8 cellular contexts compared by ENCODE assay signal in genomic region chr1:52727114-52727586, GRCh38. TPM values are rescaled to one million over a fixed set of nuclear protein-coding genes. Genes with fewer than 3 reads are reported as not detected.
DNase-seq lines count a peak whose midpoint lies in the region; ATAC-seq and TF ChIP-seq lines count a peak whose summit lies in the region.

No MANE protein-coding gene starts in this region.

- H3K27me3 ChIP-seq in RWPE2 (ENCODE audit: insufficient read depth, poor library complexity, severe bottlenecking), result no peaks in the 10 kb centered on the region

- H3K4me3 Mint-ChIP-seq in activated CD4-positive, alpha-beta T cell treated with anti-CD3 and anti-CD28 coated beads, Interleukin-2, amount 10 ng/mL, durations not matched to agents 7 days and 5 days, result peak overlapping the region; percentile 86
- H3K4me3 Mint-ChIP-seq in effector memory CD8-positive, alpha-beta T cell, result peak overlapping the region; percentile 83 to 96

- peaks cover 2% of the 10 kb centered on the region for H3K36me3 Mint-ChIP-seq in activated CD4-positive, alpha-beta T cell treated with anti-CD3 and anti-CD28 coated beads, Interleukin-2, amount 10 ng/mL, durations not matched to agents 7 days and 5 days (ENCODE audit: low read depth)
- H3K36me3 Mint-ChIP-seq in effector memory CD8-positive, alpha-beta T cell (ENCODE audit: insufficient read depth), result peaks cover 8% of the 10 kb centered on the region

- H3K4me3 ChIP-seq in RWPE2 (ENCODE audit: severe bottlenecking) (peak overlapping the region; percentile 95), mesodermal cell (ENCODE audit: extremely low read depth, insufficient read depth, low read length, poor library complexity, severe bottlenecking) (peak overlapping the region; percentile 95)

- peak overlapping the region; percentile 31 for H3K27ac ChIP-seq in RWPE2 (ENCODE audit: poor library complexity, severe bottlenecking)
- H3K27ac ChIP-seq in mesodermal cell (ENCODE audit: low read depth, low read length, severe bottlenecking), result peak overlapping the region; percentile 83

- H3K27ac Mint-ChIP-seq in activated CD4-positive, alpha-beta T cell treated with anti-CD3 and anti-CD28 coated beads, Interleukin-2, amount 10 ng/mL, durations not matched to agents 7 days and 5 days, result peak overlapping the region; percentile 90
- H3K27ac Mint-ChIP-seq in effector memory CD8-positive, alpha-beta T cell, result peak overlapping the region; percentile 87 to 90

- 0 to 3% methylated on average over 5 of the region's 14 CpGs for WGBS in mesodermal cell (ENCODE audit: insufficient coverage in 2 of 2), 2 experiments

- POLR2A ChIA-PET in activated CD4-positive, alpha-beta T cell treated with anti-CD3 and anti-CD28 coated beads, Interleukin-2, amount 10 ng/mL, durations not matched to agents 7 days and 5 days (lab: Charles Lee), result no interaction called here

- no peaks in the 10 kb centered on the region for H3K9me3 Mint-ChIP-seq in activated CD4-positive, alpha-beta T cell treated with anti-CD3 and anti-CD28 coated beads, Interleukin-2, amount 10 ng/mL, durations not matched to agents 7 days and 5 days
- no peaks in the 10 kb centered on the region for H3K9me3 Mint-ChIP-seq in effector memory CD8-positive, alpha-beta T cell

- no peak for TF ChIP-seq CTCF in RWPE2 (IDR thresholded peaks at IDR 0.05; ENCODE audit: poor library complexity, severe bottlenecking)

- CTCF ChIA-PET in activated CD4-positive, alpha-beta T cell treated with anti-CD3 and anti-CD28 coated beads, Interleukin-2, amount 10 ng/mL, durations not matched to agents 7 days and 5 days (lab: Charles Lee), result interaction anchor here (1.0 to 1.1 kb wide), 2 partner anchors 20 to 41 kb away, joined by 3 to 4 read pairs; no protein-coding TSS in a partner anchor

- H3K36me3 ChIP-seq in RWPE2 (ENCODE audit: low read depth) (no peaks in the 10 kb centered on the region; the same call in 1 of the 2 replicates), mesodermal cell (ENCODE audit: control insufficient read depth, insufficient read depth, low read length) (peaks cover 13% of the 10 kb centered on the region)

- H3K9me3 ChIP-seq in RWPE2 (ENCODE audit: severe bottlenecking), result no peaks in the 10 kb centered on the region
- no peaks in the 10 kb centered on the region for H3K9me3 ChIP-seq in mesodermal cell (ENCODE audit: control insufficient read depth, low read length)

- no peak for DNase-seq in activated CD4-positive, alpha-beta T cell treated with anti-CD3 and anti-CD28 coated beads, Interleukin-2, amount 10 ng/mL, durations not matched to agents 7 days and 5 days
- DNase-seq in activated CD4-positive, alpha-beta T cell treated with anti-CD3 and anti-CD28 coated beads for 1 hour, result no peak
- DNase-seq in RWPE2 (ENCODE audit: low spot score) (no peak), cerebellar nuclear complex (lab: John Stamatoyannopoulos, UW) (no peak), NCI-H345 treated with DMSO at 0.1 percent for 48 hours (lab: John Stamatoyannopoulos, UW; ENCODE audit: unreplicated experiment) (no peak)
- peak in 1 of 3 experiments; percentile 1 for DNase-seq in effector memory CD8-positive, alpha-beta T cell

- 0 out of 3 replicates have a peak, but pooled peaks have one; percentile 15 for ATAC-seq in RWPE2 (ENCODE audit: low read depth)
- ATAC-seq in effector memory CD8-positive, alpha-beta T cell (replicated peaks), result no peak
- no peak for ATAC-seq in HG03139 (IDR thresholded peaks at IDR 0.05; ENCODE audit: unreplicated experiment)

- H3K4me1 ChIP-seq in RWPE2 (ENCODE audit: insufficient read depth, poor library complexity, severe bottlenecking), result peaks cover 3% of the 10 kb centered on the region
- no peaks in the 10 kb centered on the region for H3K4me1 ChIP-seq in mesodermal cell (ENCODE audit: control insufficient read depth, insufficient read depth, low read length, poor library complexity, severe bottlenecking)

- H3K4me1 Mint-ChIP-seq in activated CD4-positive, alpha-beta T cell treated with anti-CD3 and anti-CD28 coated beads, Interleukin-2, amount 10 ng/mL, durations not matched to agents 7 days and 5 days, result peaks cover 38% of the 10 kb centered on the region
- H3K4me1 Mint-ChIP-seq in effector memory CD8-positive, alpha-beta T cell (ENCODE audit: low read depth in 2 of 2), result peaks cover 15 to 40% of the 10 kb centered on the region in 2 donors

- no peaks in the 10 kb centered on the region for H3K27me3 Mint-ChIP-seq in activated CD4-positive, alpha-beta T cell treated with anti-CD3 and anti-CD28 coated beads, Interleukin-2, amount 10 ng/mL, durations not matched to agents 7 days and 5 days
- peaks cover 0 to 16% of the 10 kb centered on the region in 2 donors for H3K27me3 Mint-ChIP-seq in effector memory CD8-positive, alpha-beta T cell

RNA-seq across cellular contexts. Expression of gene ZYG11B, which starts 0.9 kb away (rescaled TPM):
- 10 to 100 TPM; 14.5 to 14.8 TPM for total RNA-seq in activated CD4-positive, alpha-beta T cell treated with anti-CD3 and anti-CD28 coated beads, Interleukin-2, amount 10 ng/mL, durations not matched to agents 7 days and 5 days
- 17.4 TPM for polyA plus RNA-seq in mesodermal cell (2013, experiment 1 of 2)
- polyA plus RNA-seq in mesodermal cell (2013, experiment 2 of 2), result 18.5 TPM

RNA-seq across cellular contexts. Expression of gene COA7, which starts 29.0 kb away (rescaled TPM):
- total RNA-seq in activated CD4-positive, alpha-beta T cell treated with anti-CD3 and anti-CD28 coated beads, Interleukin-2, amount 10 ng/mL, durations not matched to agents 7 days and 5 days, result 10 to 100 TPM; 10.8 to 14.6 TPM
- 7.9 TPM for polyA plus RNA-seq in mesodermal cell (2013, experiment 1 of 2)
- 7.5 TPM for polyA plus RNA-seq in mesodermal cell (2013, experiment 2 of 2)
